Comparison of ENCODE assay signal across 9 cellular contexts in genomic region chr1:103107696-103108524, GRCh38. TPM values are rescaled to one million over a fixed set of nuclear protein-coding genes. Genes with fewer than 3 reads are reported as not detected.
DNase-seq lines count a peak whose midpoint lies in the region; ATAC-seq and TF ChIP-seq lines count a peak whose summit lies in the region.
"Had no signal": no experiment of that assay in that cellular context is flagged by ENCODE, and none has a peak within 500 bp of the region (broad histone marks: within the 10 kb centered on the region; RNA-seq: fewer than 3 reads in every experiment).

TSS of gene COL11A1 (minus strand) at chr1:103108522. CDS start at chr1:103108178, 344 bp downstream.

- H3K4me3 ChIP-seq in lower lobe of right lung (peak within 1 kb of the TSS; percentile 39), smooth muscle cell (peak within 1 kb of the TSS; percentile 61)

- peak within 1 kb of the TSS; percentile 95 for H2AFZ ChIP-seq in smooth muscle cell (ENCODE audit: low read depth)

- peak within 1 kb of the TSS; percentile 97 for H3K4me3 Mint-ChIP-seq in HFFc6
- H3K4me3 Mint-ChIP-seq: T-helper 1 cell treated with Interleukin-12 subunit alpha and Interleukin-12 subunit beta and Interleukin-4 antibody, amounts not matched to agents 30 μg/mL and 1 μg/mL, for 36 hours had no signal

- no peaks in the 10 kb centered on the region; the same call in 1 of the 2 replicates for H3K27me3 Mint-ChIP-seq in HFFc6 (ENCODE audit: insufficient read depth)

- no peaks in the 10 kb centered on the region for H3K36me3 Mint-ChIP-seq in HFFc6 (ENCODE audit: low read depth)

- peaks cover 62% of the 10 kb centered on the region for H3K4me1 Mint-ChIP-seq in HFFc6 (ENCODE audit: low read depth)

- H3K27ac Mint-ChIP-seq in HFFc6, result peak within 1 kb of the TSS; percentile 80
- H3K27ac Mint-ChIP-seq: T-helper 1 cell treated with Interleukin-12 subunit alpha and Interleukin-12 subunit beta and Interleukin-4 antibody, amounts not matched to agents 30 μg/mL and 1 μg/mL, for 36 hours had no signal

- peak within 1 kb of the TSS; percentile 87 for H3K4me2 ChIP-seq in smooth muscle cell

- DNase-seq in HFFc6 (peak; percentile 18), cerebellum (ENCODE audit: low spot score) (no peak), lower lobe of right lung (no peak), smooth muscle cell (lab: John Stamatoyannopoulos, UW; ENCODE audit: unreplicated experiment) (no peak), NCI-H2196 treated with DMSO at 0.1 percent for 48 hours (lab: John Stamatoyannopoulos, UW; ENCODE audit: unreplicated experiment) (no peak)
- no peak for DNase-seq in stimulated activated CD8-positive, alpha-beta memory T cell treated with anti-CD3 and anti-CD28 coated beads, Interleukin-4, amount 100 ng/mL, for 48 hours

- peaks cover 33% of the 10 kb centered on the region for H4K20me1 ChIP-seq in smooth muscle cell (ENCODE audit: low read depth)

- H3K79me2 ChIP-seq in smooth muscle cell (ENCODE audit: low read depth), result peaks cover 33% of the 10 kb centered on the region

- peaks cover 4% of the 10 kb centered on the region for H3F3A ChIP-seq in smooth muscle cell (ENCODE audit: low read depth)

- H3K36me3 ChIP-seq in lower lobe of right lung (no peaks in the 10 kb centered on the region), smooth muscle cell (ENCODE audit: low read depth) (no peaks in the 10 kb centered on the region)

- H3K27me3 ChIP-seq in lower lobe of right lung (ENCODE audit: low read depth) (no peaks in the 10 kb centered on the region), smooth muscle cell (ENCODE audit: low read depth) (no peaks in the 10 kb centered on the region)

- WGBS in smooth muscle cell (ENCODE audit: low lambda C conversion rate), result 2% methylated on average over 26 of the region's 26 CpGs

- peaks cover 6% of the 10 kb centered on the region for H3K4me1 ChIP-seq in lower lobe of right lung
- peaks cover 45% of the 10 kb centered on the region for H3K4me1 ChIP-seq in smooth muscle cell (ENCODE audit: low read depth)

- H3K27ac ChIP-seq in lower lobe of right lung (no peak within 1 kb of the TSS), smooth muscle cell (ENCODE audit: low read depth) (peak within 1 kb of the TSS; percentile 50)

- TF ChIP-seq CTCF in HFFc6 (IDR thresholded peaks at IDR 0.05) (no peak), lower lobe of right lung (IDR thresholded peaks at IDR 0.05) (no peak), smooth muscle cell (IDR thresholded peaks at IDR 0.05; ENCODE audit: borderline replicate concordance, insufficient read depth, poor library complexity, severe bottlenecking) (no peak)

- peak within 1 kb of the TSS; percentile 68 for H3K9ac ChIP-seq in smooth muscle cell (ENCODE audit: low read depth)

- no peaks in the 10 kb centered on the region for H3K9me3 ChIP-seq in lower lobe of right lung
- H3K9me3 ChIP-seq in smooth muscle cell (replicated peaks; ENCODE audit: low read depth), result no peaks in the 10 kb centered on the region

- ATAC-seq in lower lobe of right lung (peak in 1 of 2 donors; percentile 24), HG02610 (IDR thresholded peaks at IDR 0.05; ENCODE audit: unreplicated experiment) (no peak), HG03097 (IDR thresholded peaks at IDR 0.05; ENCODE audit: low FRiP score, unreplicated experiment) (no peak)

- intact Hi-C loops in lower lobe of right lung (cut with DNase I), result loop anchor here (10.0 kb wide), 1 partner anchor 347 kb away; no protein-coding TSS in a partner anchor

- no peaks in the 10 kb centered on the region for H3K9me3 Mint-ChIP-seq in HFFc6
- H3K9me3 Mint-ChIP-seq: T-helper 1 cell treated with Interleukin-12 subunit alpha and Interleukin-12 subunit beta and Interleukin-4 antibody, amounts not matched to agents 30 μg/mL and 1 μg/mL, for 36 hours had no signal

RNA-seq across cellular contexts. Expression of gene COL11A1, which starts in this region (rescaled TPM):
- 100 to 1,000 TPM; 145 to 364 (median 152) TPM for total RNA-seq in HFFc6 (2021; fragmentation: NEBNext Ultra II Directional; extraction: Animal tissue kit (Norgen Biotek cat#: 25700))
- total RNA-seq in cerebellum, result 35.0 TPM
- total RNA-seq in lower lobe of right lung, result 0.56 TPM
- 236 and 297 TPM in 2 replicates for total RNA-seq in smooth muscle cell
- 91.6 and 155 TPM in 2 replicates for polyA plus RNA-seq in smooth muscle cell

Comparison
In these comparisons a context has a peak if more than half of its experiments do, and no peak if none do; other contexts are left out.
1. RNA of gene COL11A1 (total RNA-seq): 236 to 297 TPM in smooth muscle cell, 145 to 364 TPM in HFFc6 and 35.0 TPM in cerebellum (single experiment); 0.56 TPM in lower lobe of right lung (single experiment); every median in the first group is over 10 times any median in the second.